8 cellular contexts compared by ENCODE assay signal in the genomic region with DNA sequence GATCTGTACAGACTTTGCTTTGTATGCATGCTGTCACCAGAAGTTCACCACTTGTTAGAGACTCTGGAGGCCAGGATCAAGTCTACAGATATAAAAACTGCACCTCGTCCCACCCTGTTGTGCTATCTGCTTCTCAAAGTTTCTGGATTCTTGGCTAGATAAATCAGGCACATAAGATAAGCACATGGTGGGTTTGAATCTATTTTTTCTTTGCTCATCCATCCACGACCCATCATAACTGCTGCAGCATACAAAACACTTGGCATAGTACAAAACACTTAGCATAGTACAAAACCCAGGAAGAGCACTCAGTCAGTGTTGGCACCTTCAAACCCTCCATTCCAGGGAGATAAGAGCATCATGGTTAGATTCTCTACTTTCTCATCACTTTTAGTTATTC. TPM values are rescaled to one million over a fixed set of nuclear protein-coding genes. Genes with fewer than 3 reads are reported as not detected.
"Had no signal": no experiment of that assay in that cellular context is flagged by ENCODE, and none has a peak within 500 bp of the region (broad histone marks: within the 10 kb centered on the region; RNA-seq: fewer than 3 reads in every experiment).

No MANE protein-coding gene starts in this region.

- ATAC-seq: GM23338 had no signal

- H3K9me3 Mint-ChIP-seq: GM23338, H9, IgD-negative memory B cell had no signal

- H2AFZ ChIP-seq: GM23338 had no signal

- DNase-seq: H9, HCEC 1CT, KBM-7 had no signal

- H3K9ac ChIP-seq: KMS-11 had no signal

- H3K4me3 ChIP-seq: GM23338 had no signal

- H3K4me2 ChIP-seq: GM23338, KMS-11 had no signal

- H3K27ac Mint-ChIP-seq: GM23338, H9, IgD-negative memory B cell had no signal

- H3K4me1 Mint-ChIP-seq: GM23338, H9, IgD-negative memory B cell had no signal

- H3K27ac ChIP-seq: KMS-11 had no signal

- H3K4me3 Mint-ChIP-seq: GM23338, H9, IgD-negative memory B cell had no signal

- H3K27me3 Mint-ChIP-seq: IgD-negative memory B cell had no signal

RNA-seq across cellular contexts. Expression of a gene that starts 42.4 kb away (rescaled TPM):
- total RNA-seq: GM23338, H1, HT-29 had no signal
- polyA plus RNA-seq: IgD-negative memory B cell had no signal
